In the genomic region with DNA sequence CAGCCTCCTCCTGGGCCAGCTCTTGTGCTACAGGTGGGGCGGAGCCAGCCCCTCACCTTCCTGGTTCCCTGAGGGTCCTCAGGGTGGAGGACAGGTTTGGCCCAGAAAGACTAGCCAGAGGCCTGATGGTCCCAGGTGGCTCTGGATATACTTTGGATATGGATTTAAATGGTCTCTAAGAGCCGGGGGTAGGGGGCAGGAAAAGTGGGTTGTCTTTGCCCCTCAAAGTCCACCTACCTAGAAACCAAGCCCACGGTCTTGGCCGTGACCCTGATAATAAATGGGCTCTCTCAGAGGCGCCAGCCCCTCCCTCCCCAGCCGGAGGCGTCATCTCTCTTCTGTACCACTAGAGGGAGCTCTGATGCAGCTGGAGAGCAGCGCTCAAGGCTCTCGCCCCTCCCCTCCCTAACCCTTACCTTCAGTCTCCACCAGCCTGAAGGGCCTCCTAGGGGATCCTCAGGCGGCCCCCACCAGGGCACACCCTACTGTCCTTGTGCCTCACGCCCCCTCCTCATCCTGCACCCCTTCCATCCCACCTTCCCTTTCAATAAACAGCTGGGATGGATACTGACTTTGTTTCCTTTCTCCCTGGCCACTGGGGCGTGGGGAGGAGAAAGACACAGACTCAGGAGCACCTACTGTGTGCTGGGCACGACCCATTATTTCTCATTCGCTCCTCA, we compare ENCODE assay signal across 8 cellular contexts. TPM values are rescaled to one million over a fixed set of nuclear protein-coding genes. Genes with fewer than 3 reads are reported as not detected.
DNase-seq lines count a peak whose midpoint lies in the region; ATAC-seq and TF ChIP-seq lines count a peak whose summit lies in the region.

No MANE protein-coding gene starts in this region.

- ATAC-seq in GM19372 (IDR thresholded peaks at IDR 0.05; ENCODE audit: low read depth, unreplicated experiment) (peak; percentile 92), HG03571 (IDR thresholded peaks at IDR 0.05; ENCODE audit: unreplicated experiment) (peak; percentile 75)

- no peak overlapping the region for H3K27ac ChIP-seq in C4-2B
- no peak overlapping the region for H3K27ac ChIP-seq in effector memory CD4-positive, alpha-beta T cell (ENCODE audit: insufficient read depth, low read length, poor library complexity, severe bottlenecking)

- no peaks in the 10 kb centered on the region for H3K9me3 Mint-ChIP-seq in activated CD4-positive, alpha-beta memory T cell treated with anti-CD3 and anti-CD28 coated beads for 36 hours
- H3K9me3 Mint-ChIP-seq in mesothelial cell of epicardium = no peaks in the 10 kb centered on the region

- no peak overlapping the region for H3K4me3 ChIP-seq in effector memory CD4-positive, alpha-beta T cell (ENCODE audit: insufficient read depth, low read depth, low read length, poor library complexity, severe bottlenecking)

- no peaks in the 10 kb centered on the region for H3K9me3 ChIP-seq in effector memory CD4-positive, alpha-beta T cell (ENCODE audit: control insufficient read depth, low read length)

- H3K27me3 ChIP-seq in effector memory CD4-positive, alpha-beta T cell (replicated peaks; ENCODE audit: control insufficient read depth, insufficient read depth, low read length, poor library complexity, severe bottlenecking) = no peaks in the 10 kb centered on the region

- no peaks in the 10 kb centered on the region for H3K36me3 Mint-ChIP-seq in activated CD4-positive, alpha-beta memory T cell treated with anti-CD3 and anti-CD28 coated beads for 36 hours
- H3K36me3 Mint-ChIP-seq in mesothelial cell of epicardium = peaks cover 2% of the 10 kb centered on the region

- H3K27ac Mint-ChIP-seq in activated CD4-positive, alpha-beta memory T cell treated with anti-CD3 and anti-CD28 coated beads for 36 hours = no peak overlapping the region
- no peak overlapping the region for H3K27ac Mint-ChIP-seq in mesothelial cell of epicardium

- no peaks in the 10 kb centered on the region for H3K27me3 Mint-ChIP-seq in activated CD4-positive, alpha-beta memory T cell treated with anti-CD3 and anti-CD28 coated beads for 36 hours
- H3K27me3 Mint-ChIP-seq in mesothelial cell of epicardium (ENCODE audit: low read depth) = no peaks in the 10 kb centered on the region

- TF ChIP-seq CTCF in C4-2B (conservative IDR thresholded peaks at IDR 0.05) = peak; percentile 91
- TF ChIP-seq CTCF in mesothelial cell of epicardium (IDR thresholded peaks at IDR 0.05; ENCODE audit: unreplicated experiment) = peak; percentile 85

- peak; percentile 94 for DNase-seq in NCI-H82 (lab: John Stamatoyannopoulos, UW)
- DNase-seq in activated CD4-positive, alpha-beta memory T cell treated with anti-CD3 and anti-CD28 coated beads for 36 hours = peak; percentile 87
- peak; percentile 63 to 71 (median 63) for DNase-seq in effector memory CD4-positive, alpha-beta T cell
- peak; percentile 55 to 81 for DNase-seq in mesothelial cell of epicardium (ENCODE audit: low spot score in 2 of 2, unreplicated experiment in 2 of 2)
- peak; percentile 62 for DNase-seq in stimulated activated CD8-positive, alpha-beta memory T cell treated with anti-CD3 and anti-CD28 coated beads, Interleukin-4, amount 100 ng/mL, for 24 hours (ENCODE audit: low read depth)

- no peaks in the 10 kb centered on the region for H3K4me1 Mint-ChIP-seq in activated CD4-positive, alpha-beta memory T cell treated with anti-CD3 and anti-CD28 coated beads for 36 hours (ENCODE audit: low read depth)
- H3K4me1 Mint-ChIP-seq in mesothelial cell of epicardium = peaks cover 16% of the 10 kb centered on the region

- CTCF ChIA-PET in activated CD4-positive, alpha-beta memory T cell treated with anti-CD3 and anti-CD28 coated beads for 36 hours (lab: Charles Lee) = interaction anchor here (0.6 to 4.0 kb wide), 30 partner anchors 9 to 313 kb away, joined by 3 to 58 read pairs (median 6); partner anchors contain the start of genes TBC1D20 and TRIB3

- H3K36me3 ChIP-seq in effector memory CD4-positive, alpha-beta T cell (ENCODE audit: control insufficient read depth, insufficient read depth, low read length) = no peaks in the 10 kb centered on the region

- no peaks in the 10 kb centered on the region for H3K4me1 ChIP-seq in effector memory CD4-positive, alpha-beta T cell (ENCODE audit: control insufficient read depth, insufficient read depth, low read length, poor library complexity, severe bottlenecking)

- intact Hi-C loops in activated CD4-positive, alpha-beta memory T cell treated with anti-CD3 and anti-CD28 coated beads for 36 hours (cut with micrococcal nuclease) = loop anchor here (1.0 to 5.0 kb wide), 5 partner anchors 28 to 290 kb away; partner anchors contain the start of gene TBC1D20

- POLR2A ChIA-PET in activated CD4-positive, alpha-beta memory T cell treated with anti-CD3 and anti-CD28 coated beads for 36 hours (lab: Charles Lee) = no interaction called here

- H3K4me3 Mint-ChIP-seq in activated CD4-positive, alpha-beta memory T cell treated with anti-CD3 and anti-CD28 coated beads for 36 hours = no peak overlapping the region
- no peak overlapping the region for H3K4me3 Mint-ChIP-seq in mesothelial cell of epicardium

RNA-seq across cellular contexts. Expression of gene NRSN2, which starts 7.5 kb away (rescaled TPM):
- total RNA-seq in activated CD4-positive, alpha-beta memory T cell treated with anti-CD3 and anti-CD28 coated beads for 36 hours = 1 to 10 TPM; 9.5 to 9.7 TPM
- total RNA-seq in mesothelial cell of epicardium = 41.0 to 46.2 TPM (median 41.2 TPM) in 3 replicates

RNA-seq across cellular contexts. Expression of gene TRIB3, which starts 26.1 kb away (rescaled TPM):
- total RNA-seq in activated CD4-positive, alpha-beta memory T cell treated with anti-CD3 and anti-CD28 coated beads for 36 hours = 10 to 100 TPM; 42.6 to 43.5 TPM
- 3.6 to 3.9 TPM (median 3.8 TPM) in 3 replicates for total RNA-seq in mesothelial cell of epicardium

RNA-seq across cellular contexts. Expression of gene SOX12, which starts 29.1 kb away (rescaled TPM):
- 1 to 10 TPM; 4.4 to 4.7 TPM for total RNA-seq in activated CD4-positive, alpha-beta memory T cell treated with anti-CD3 and anti-CD28 coated beads for 36 hours
- total RNA-seq in mesothelial cell of epicardium = 65.9 to 67.0 TPM (median 66.8 TPM) in 3 replicates

RNA-seq across cellular contexts. Expression of gene RBCK1, which starts 53.7 kb away (rescaled TPM):
- total RNA-seq in activated CD4-positive, alpha-beta memory T cell treated with anti-CD3 and anti-CD28 coated beads for 36 hours = 100 to 1,000 TPM; 137 to 139 TPM
- total RNA-seq in mesothelial cell of epicardium = 108 to 111 TPM (median 108 TPM) in 3 replicates

RNA-seq across cellular contexts. Expression of gene ZCCHC3, which starts 57.1 kb away (rescaled TPM):
- total RNA-seq in activated CD4-positive, alpha-beta memory T cell treated with anti-CD3 and anti-CD28 coated beads for 36 hours = 10 to 100 TPM; 15.2 to 15.9 TPM
- 40.2 to 40.8 TPM (median 40.5 TPM) in 3 replicates for total RNA-seq in mesothelial cell of epicardium

Comparison
In these comparisons a context has a peak if more than half of its experiments do, and no peak if none do; other contexts are left out.
1. RNA of gene SOX12, which starts 29.1 kb away (total RNA-seq): 65.9 to 67.0 TPM in mesothelial cell of epicardium; 4.4 to 4.7 TPM in activated CD4-positive, alpha-beta memory T cell treated with anti-CD3 and anti-CD28 coated beads for 36 hours; every median in the first group is over 10 times any median in the second.
2. Peak in every context shown above with its lines, with median percentiles within 50 percentile points of each other: DNase-seq.